In genomic region chr11:72181553-72181958, GRCh38 we compare ENCODE assay signal across 10 cellular contexts. TPM values are rescaled to one million over a fixed set of nuclear protein-coding genes. Genes with fewer than 3 reads are reported as not detected.
A peak's percentile ranks its signal among the peaks of the same experiment; 100 is the strongest.
DNase-seq lines count a peak whose midpoint lies in the region; ATAC-seq and TF ChIP-seq lines count a peak whose summit lies in the region.
"Not testable (repeated sequence)": the region's sequence is repeated elsewhere in the genome, so short reads cannot be mapped to it uniquely, and the experiment has no call there.
"Had no signal": no experiment of that assay in that cellular context is flagged by ENCODE, and none has a peak within 500 bp of the region (broad histone marks: within the 10 kb centered on the region; RNA-seq: fewer than 3 reads in every experiment).

No MANE protein-coding gene starts in this region.

- WGBS in esophagus squamous epithelium, 2 donors: 43% methylated on average over 2 of the region's 3 CpGs; no CpG with 5 or more reads in 1 of the 2 donors

- CTCF ChIA-PET in Panc1 (lab: Charles Lee): interaction anchor here (0.6 to 2.2 kb wide), 4 partner anchors 37 to 156 kb away, joined by 3 to 15 read pairs (median 4); no protein-coding TSS in a partner anchor

- DNase-seq in AG10803 (ENCODE audit: low read depth); Panc1 (ENCODE audit: low read depth, low spot score); brain microvascular endothelial cell; esophagus squamous epithelium (lab: John Stamatoyannopoulos, UW); left colon; retinal pigment epithelial cell (ENCODE audit: low read depth): not testable (repeated sequence)
- peak; percentile 33 for DNase-seq in KBM-7

- not testable (repeated sequence) for H3K4me3 ChIP-seq in AG10803 (ENCODE audit: low read length); GM12875 (ENCODE audit: low read depth, low read length); Panc1 (ENCODE audit: low read depth in 2 of 2, low read length in 2 of 2); brain microvascular endothelial cell (ENCODE audit: low read depth, low read length); esophagus squamous epithelium; retinal pigment epithelial cell (ENCODE audit: low read length)

- TF ChIP-seq CTCF in AG10803 (conservative IDR thresholded peaks at IDR 0.05; ENCODE audit: low read length) (peak; percentile 14; the same call in 1 of the 2 replicates), GM12875 (IDR thresholded peaks at IDR 0.05; ENCODE audit: borderline replicate concordance, insufficient read depth, low read depth, low read length) (peak; percentile 26; the same call in 1 of the 2 replicates), brain microvascular endothelial cell (IDR thresholded peaks at IDR 0.05; ENCODE audit: low read depth, low read length, missing control alignments) (peak; percentile 41), esophagus squamous epithelium (IDR thresholded peaks at IDR 0.05) (peak in 3 of 6 experiments; percentile 19 to 52 (median 43)), retinal pigment epithelial cell (conservative IDR thresholded peaks at IDR 0.05; ENCODE audit: low read depth, low read length) (peak; percentile 49)
- TF ChIP-seq CTCF in Panc1 (IDR thresholded peaks at IDR 0.05): not testable (repeated sequence)

- H3K27ac ChIP-seq in Panc1 (ENCODE audit: low read length); brain microvascular endothelial cell: not testable (repeated sequence)
- peak overlapping the region; percentile 58 to 78 (median 69) for H3K27ac ChIP-seq in esophagus squamous epithelium

- in situ Hi-C loops in KBM-7 (cut with MboI; ENCODE audit: low pct_unique_long_range_greater_than_20kb, low sequenced_read_pairs); Panc1 (cut with HindIII; ENCODE audit: low pct_unique_long_range_greater_than_20kb, low sequenced_read_pairs); brain microvascular endothelial cell (cut with HindIII; ENCODE audit: low pct_ligation_motif_present, low sequenced_read_pairs): not testable (repeated sequence)

- not testable (repeated sequence) for H3K4me1 ChIP-seq in Panc1 (ENCODE audit: control insufficient read depth, insufficient read depth, low read length)
- H3K4me1 ChIP-seq in esophagus squamous epithelium: peaks cover 0 to 35% (median 17%) of the 10 kb centered on the region in 3 donors

- intact Hi-C loops in Panc1 (cut with micrococcal nuclease; ENCODE audit: unreplicated experiment); esophagus squamous epithelium (cut with DNase I); left colon (cut with DNase I, micrococcal nuclease): not testable (repeated sequence)

- not testable (repeated sequence) for H3K36me3 ChIP-seq in Panc1 (ENCODE audit: control insufficient read depth, insufficient read depth, low read length); brain microvascular endothelial cell (replicated peaks); esophagus squamous epithelium

- not testable (repeated sequence) for H3K9me3 ChIP-seq in Panc1 (ENCODE audit: control insufficient read depth, insufficient read depth, low read depth, low read length); esophagus squamous epithelium

- not testable (repeated sequence) for TF ChIP-seq POLR2A in esophagus squamous epithelium (IDR thresholded peaks at IDR 0.05)

- H3K27me3 ChIP-seq in Panc1 (ENCODE audit: control insufficient read depth, insufficient read depth, low read length); brain microvascular endothelial cell (replicated peaks); esophagus squamous epithelium: not testable (repeated sequence)

- BruUV-seq in Panc1 (replicated peaks; lab: Mats Ljungman, UMichigan): not testable (repeated sequence)

- POLR2A ChIA-PET in Panc1 (lab: Charles Lee): not testable (repeated sequence)

- ATAC-seq in Panc1 (peak; percentile 54), left colon (peak; percentile 73)

RNA-seq across cellular contexts. Expression of gene FOLR1, which starts 10.4 kb away (rescaled TPM):
- total RNA-seq in Panc1 (2021; ENCODE audit: unreplicated experiment) (not detected), esophagus squamous epithelium (1 to 10 TPM in 2 of 4 donors, under 1 TPM in 1, not detected in 1; 0.38 to 7.6 (median 1.5) TPM), left colon (not detected)
- not detected for polyA plus RNA-seq in Panc1 (2012; ENCODE audit: insufficient read length)
- total RNA-seq: HT1080 had no signal

RNA-seq across cellular contexts. Expression of gene FOLR2, which starts 35.0 kb away (rescaled TPM):
- not detected for total RNA-seq in Panc1 (2021; ENCODE audit: unreplicated experiment)
- not detected for polyA plus RNA-seq in Panc1 (2012; ENCODE audit: insufficient read length)
- 10 to 100 TPM in 1 of 4 donors, 1 to 10 TPM in 2, not detected in 1; 1.7 to 41.6 (median 9.1) TPM for total RNA-seq in esophagus squamous epithelium
- total RNA-seq in left colon: 10 to 100 TPM in 1 of 2 donors, 1 to 10 TPM in 1; 4.8 to 23.5 TPM
- total RNA-seq: HT1080 had no signal

RNA-seq across cellular contexts. Expression of gene INPPL1, which starts 43.0 kb away (rescaled TPM):
- 298 TPM for total RNA-seq in Panc1 (2021; ENCODE audit: unreplicated experiment)
- polyA plus RNA-seq in Panc1 (2012; ENCODE audit: insufficient read length): 383 TPM
- 10 to 100 TPM; 22.4 to 61.2 (median 26.3) TPM for total RNA-seq in esophagus squamous epithelium
- 100 to 1,000 TPM; 120 to 142 TPM for total RNA-seq in left colon

RNA-seq across cellular contexts. Expression of gene FOLR3, which starts 46.0 kb away (rescaled TPM):
- not detected for total RNA-seq in Panc1 (2021; ENCODE audit: unreplicated experiment)
- not detected for polyA plus RNA-seq in Panc1 (2012; ENCODE audit: insufficient read length)
- under 1 TPM in 1 of 4 donors, not detected in 3; 0.35 TPM for total RNA-seq in esophagus squamous epithelium
- total RNA-seq in left colon: not detected
- total RNA-seq: body of pancreas had no signal
